ENCODE assay signal across 23 cellular contexts in genomic region chr6:162582381-162582780, GRCh38.
"Had no signal": no experiment of that assay in that cellular context is flagged by ENCODE, and none has a peak within 500 bp of the region (broad histone marks: within the 10 kb centered on the region; RNA-seq: fewer than 3 reads in every experiment).

No MANE protein-coding gene starts in this region.

- H3K9me3 ChIP-seq: colonic mucosa, esophagus muscularis mucosa, esophagus squamous epithelium, gastrocnemius medialis, gastroesophageal sphincter, heart left ventricle, heart right ventricle had no signal

- H3K27ac ChIP-seq: colonic mucosa, coronary artery, dorsolateral prefrontal cortex, epithelial cell of prostate, esophagus muscularis mucosa, esophagus squamous epithelium, foreskin keratinocyte, gastrocnemius medialis, gastroesophageal sphincter, heart left ventricle, heart right ventricle had no signal

- H3K4me3 ChIP-seq: colonic mucosa, coronary artery, dorsolateral prefrontal cortex, esophagus muscularis mucosa, esophagus squamous epithelium, gastrocnemius medialis, gastroesophageal sphincter, heart left ventricle, heart right ventricle had no signal

- DNase-seq: colonic mucosa; cortex of kidney; dermis blood vessel endothelial cell; dorsolateral prefrontal cortex; effector CD4-positive, alpha-beta T cell; effector CD8-positive, alpha-beta T cell; effector memory CD4-positive, alpha-beta T cell; effector memory CD8-positive, alpha-beta T cell; endodermal cell; erythroblast; esophagus squamous epithelium; foreskin fibroblast; foreskin keratinocyte; foreskin melanocyte; gastrocnemius medialis; glutamatergic neuron; head of caudate nucleus; heart left ventricle; heart right ventricle had no signal

- H3K36me3 ChIP-seq: colonic mucosa, esophagus muscularis mucosa, esophagus squamous epithelium, gastrocnemius medialis, gastroesophageal sphincter, heart left ventricle, heart right ventricle had no signal
